In genomic region chr20:11181964-11182363, GRCh38 we compare ENCODE assay signal across 1 cellular context.
TF ChIP-seq lines count a peak whose summit lies in the region.

No MANE protein-coding gene starts in this region.

TF ChIP-seq in HCT116, 20 proteins besides CTCF, POLR2A, EP300 and RAD21 (continued from another document):
- no peak for TF ChIP-seq ZBTB33 (IDR thresholded peaks at IDR 0.05; ENCODE audit: extremely low read depth, insufficient replicate concordance, low read length)
- TF ChIP-seq REST (IDR thresholded peaks at IDR 0.05; ENCODE audit: low read depth): no peak
- TF ChIP-seq JUND (IDR thresholded peaks at IDR 0.05): no peak
- TF ChIP-seq CBX3 (IDR thresholded peaks at IDR 0.05; ENCODE audit: low read depth): no peak
- no peak for TF ChIP-seq SP1 (IDR thresholded peaks at IDR 0.05; ENCODE audit: low read depth)
- no peak for TF ChIP-seq POLR2AphosphoS5 (IDR thresholded peaks at IDR 0.05; ENCODE audit: low read depth, low read length)
- no peak for TF ChIP-seq EZH2phosphoT487 (IDR thresholded peaks at IDR 0.05; ENCODE audit: borderline replicate concordance)
- TF ChIP-seq ELF1 (IDR thresholded peaks at IDR 0.05; ENCODE audit: borderline replicate concordance, low read depth): no peak
- TF ChIP-seq YY1 (IDR thresholded peaks at IDR 0.05; ENCODE audit: extremely low read depth, insufficient replicate concordance, low read depth, low read length): no peak
- TF ChIP-seq FOSL1 (IDR thresholded peaks at IDR 0.05; ENCODE audit: low read depth): no peak
- TF ChIP-seq CEBPB (IDR thresholded peaks at IDR 0.05; ENCODE audit: low read depth): no peak
- TF ChIP-seq ZFX (IDR thresholded peaks at IDR 0.05): no peak
TF ChIP-seq in HCT116: peak in this region for 0.
